Comparison of ENCODE assay signal across 8 cellular contexts in the genomic region with DNA sequence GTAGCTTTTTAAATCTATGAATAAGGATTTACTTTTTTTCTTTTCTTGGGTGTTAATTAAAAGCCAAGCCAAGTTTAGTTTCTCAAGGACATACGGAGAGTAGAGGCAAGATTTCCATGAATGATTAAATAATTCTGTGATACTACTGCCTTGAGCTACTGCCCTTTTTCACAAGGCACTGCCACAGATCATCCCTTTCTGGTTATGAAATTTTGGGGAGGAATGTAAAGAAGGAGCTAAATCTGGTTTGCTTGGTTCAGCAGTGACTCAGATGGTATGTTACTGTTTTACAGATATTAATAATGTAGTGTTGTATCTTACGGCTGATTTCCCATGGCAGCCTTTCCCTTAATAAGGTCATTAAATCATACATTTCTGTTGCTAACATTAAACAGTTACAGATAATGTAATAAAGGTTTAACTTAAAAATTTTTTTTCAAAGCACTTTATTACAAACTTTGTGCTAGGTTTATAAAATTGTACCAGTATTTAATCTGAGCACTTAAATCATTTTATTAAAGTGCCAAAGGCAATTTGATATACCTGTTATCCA. TPM values are rescaled to one million over a fixed set of nuclear protein-coding genes. Genes with fewer than 3 reads are reported as not detected.
A peak's percentile ranks its signal among the peaks of the same experiment; 100 is the strongest.
DNase-seq lines count a peak whose midpoint lies in the region; ATAC-seq, FAIRE-seq and TF ChIP-seq lines count a peak whose summit lies in the region.

No MANE protein-coding gene starts in this region.

- H3K79me2 ChIP-seq in DND-41 (ENCODE audit: insufficient read depth, low read length), result peaks cover 76% of the 10 kb centered on the region
- peaks cover 74% of the 10 kb centered on the region for H3K79me2 ChIP-seq in endothelial cell of umbilical vein (ENCODE audit: control insufficient read depth, insufficient read depth, low read length)
- peaks cover 56% of the 10 kb centered on the region for H3K79me2 ChIP-seq in parathyroid adenoma

- no peak for TF ChIP-seq POLR2A in Peyer's patch (IDR thresholded peaks at IDR 0.05)
- no peak for TF ChIP-seq POLR2A in endothelial cell of umbilical vein (IDR thresholded peaks at IDR 0.05; ENCODE audit: low read depth, low read length)

- H3K27me3 ChIP-seq in DND-41 (ENCODE audit: insufficient read depth, low read length, poor library complexity) (no peaks in the 10 kb centered on the region), Peyer's patch (no peaks in the 10 kb centered on the region), endothelial cell of umbilical vein (ENCODE audit: control insufficient read depth in 2 of 2, insufficient read depth in 2 of 2, low read length in 2 of 2) (no peaks in the 10 kb centered on the region), parathyroid adenoma (ENCODE audit: control insufficient read depth, insufficient read depth, low read length) (no peaks in the 10 kb centered on the region)

- no peak overlapping the region for H3K27ac ChIP-seq in DND-41 (ENCODE audit: low read length)
- H3K27ac ChIP-seq in Peyer's patch, result peak overlapping the region in 3 of 4 donors; percentile 94 to 99 (median 99)
- peak overlapping the region; percentile 13 for H3K27ac ChIP-seq in endothelial cell of umbilical vein (ENCODE audit: insufficient read depth, low read depth, low read length)
- H3K27ac ChIP-seq in parathyroid adenoma, result no peak overlapping the region

- dilution Hi-C loops in endothelial cell of umbilical vein (cut with MboI; ENCODE audit: extremely low pct_ligation_motif_present, low sequenced_read_pairs), result no loop called here

- H3K36me3 ChIP-seq in DND-41 (ENCODE audit: insufficient read depth, low read length) (peaks cover 20% of the 10 kb centered on the region; the same call in 1 of the 2 replicates), Peyer's patch (no peaks in the 10 kb centered on the region), endothelial cell of umbilical vein (ENCODE audit: control insufficient read depth in 2 of 2, extremely low read depth in 1 of 2, insufficient read depth in 2 of 2, low read length in 2 of 2) (peaks cover under 1 to 4% of the 10 kb centered on the region in 2 experiments), parathyroid adenoma (ENCODE audit: control insufficient read depth, insufficient read depth, low read length) (no peaks in the 10 kb centered on the region)

- CTCF ChIA-PET in endothelial cell of umbilical vein (lab: Charles Lee), result interaction anchor here (1.0 to 11.2 kb wide), 9 partner anchors 10 to 306 kb away, joined by 3 to 109 read pairs (median 5); no protein-coding TSS in a partner anchor

- no peak overlapping the region for H2AFZ ChIP-seq in DND-41 (ENCODE audit: low read depth, low read length)
- H2AFZ ChIP-seq in endothelial cell of umbilical vein (ENCODE audit: low read depth, low read length), result no peak overlapping the region
- H2AFZ ChIP-seq in parathyroid adenoma, result no peak overlapping the region

- H3K9me3 ChIP-seq in DND-41 (ENCODE audit: insufficient read depth, low read length, severe bottlenecking) (no peaks in the 10 kb centered on the region), Peyer's patch (no peaks in the 10 kb centered on the region), endothelial cell of umbilical vein (replicated peaks; ENCODE audit: control insufficient read depth, insufficient read depth, low read length) (no peaks in the 10 kb centered on the region), parathyroid adenoma (ENCODE audit: control insufficient read depth, low read length) (no peaks in the 10 kb centered on the region)

- FAIRE-seq in endothelial cell of umbilical vein (lab: Jason Lieb, UNC), result no peak

- H4K20me1 ChIP-seq in DND-41 (ENCODE audit: insufficient read depth, low read length) (peaks cover 44% of the 10 kb centered on the region), endothelial cell of umbilical vein (replicated peaks; ENCODE audit: control insufficient read depth, extremely low read depth, insufficient read depth, low read length) (peaks cover 12% of the 10 kb centered on the region)

- POLR2A ChIA-PET in endothelial cell of umbilical vein (lab: Charles Lee), result interaction anchor here (0.6 to 1.1 kb wide), 3 partner anchors 12 to 36 kb away, joined by 3 to 5 read pairs (median 3); no protein-coding TSS in a partner anchor

- ATAC-seq in DND-41 (ENCODE audit: insufficient read depth, low read depth) (no peak), GM19463 (IDR thresholded peaks at IDR 0.05; ENCODE audit: unreplicated experiment) (no peak), HG02642 (IDR thresholded peaks at IDR 0.05; ENCODE audit: poor library complexity, unreplicated experiment) (no peak)

- no TSS peak for BruUV-seq in endothelial cell of umbilical vein (replicated peaks; lab: Mats Ljungman, UMichigan)

- H3K4me3 ChIP-seq in DND-41 (ENCODE audit: low read depth in 1 of 2, low read length in 2 of 2) (peak overlapping the region; percentile 78 to 82; a peak in 3 of 4 replicates), Peyer's patch (peak overlapping the region in 3 of 4 donors; percentile 69 to 89 (median 87)), endothelial cell of umbilical vein (replicated peaks in 1 of 3; ENCODE audit: insufficient read depth in 1 of 3, low read depth in 1 of 3, low read length in 3 of 3) (peak overlapping the region; percentile 45 to 96 (median 86)), parathyroid adenoma (ENCODE audit: low read depth, low read length) (peak overlapping the region; percentile 93)

- no peak for TF ChIP-seq CTCF in DND-41 (IDR thresholded peaks at IDR 0.05; ENCODE audit: borderline replicate concordance, extremely low read depth, low read length, poor library complexity, severe bottlenecking)
- TF ChIP-seq CTCF in Peyer's patch (IDR thresholded peaks at IDR 0.05), result no peak
- no peak for TF ChIP-seq CTCF in endothelial cell of umbilical vein (IDR thresholded peaks at IDR 0.05; ENCODE audit: extremely low read depth in 1 of 2, insufficient read depth in 1 of 2, low read depth in 1 of 2, low read length in 2 of 2)
- no peak for TF ChIP-seq CTCF in parathyroid adenoma (IDR thresholded peaks at IDR 0.05)

- H3K9ac ChIP-seq in DND-41 (ENCODE audit: low read depth, low read length) (peak overlapping the region; percentile 95), endothelial cell of umbilical vein (replicated peaks; ENCODE audit: extremely low read depth, insufficient read depth, low read length) (peak overlapping the region; percentile 96), parathyroid adenoma (no peak overlapping the region)

- no peaks in the 10 kb centered on the region for H3K9me1 ChIP-seq in endothelial cell of umbilical vein (replicated peaks; ENCODE audit: control insufficient read depth, extremely low read depth, insufficient read depth, low read length)

- intact Hi-C loops in endothelial cell of umbilical vein (cut with micrococcal nuclease), result no loop called here

- H3K4me2 ChIP-seq in DND-41 (ENCODE audit: insufficient read depth, low read length), result peak overlapping the region; percentile 71
- peak overlapping the region; percentile 97 for H3K4me2 ChIP-seq in endothelial cell of umbilical vein (ENCODE audit: insufficient read depth, low read length)
- peak overlapping the region; percentile 45 for H3K4me2 ChIP-seq in parathyroid adenoma (ENCODE audit: low read length)

- H3K4me1 ChIP-seq in DND-41 (ENCODE audit: insufficient read depth, low read length), result peaks cover 47% of the 10 kb centered on the region
- peaks cover 0 to 50% (median 14%) of the 10 kb centered on the region in 4 donors for H3K4me1 ChIP-seq in Peyer's patch
- H3K4me1 ChIP-seq in endothelial cell of umbilical vein (ENCODE audit: control insufficient read depth, extremely low read depth, insufficient read depth, low read length), result peaks cover 22% of the 10 kb centered on the region
- H3K4me1 ChIP-seq in parathyroid adenoma, result peaks cover 9% of the 10 kb centered on the region

- DNase-seq in DND-41 (no peak), Peyer's patch (no peak), endothelial cell of umbilical vein (ENCODE audit: low read depth, low spot score) (peak; percentile 41), KG1 (lab: John Stamatoyannopoulos, UW) (no peak), NCI-H2081 treated with DMSO at 0.1 percent for 48 hours (lab: John Stamatoyannopoulos, UW) (no peak)

TF ChIP-seq in endothelial cell of umbilical vein, 7 proteins besides CTCF, POLR2A, EP300 and RAD21:
- no peak for TF ChIP-seq MAX (IDR thresholded peaks at IDR 0.05; ENCODE audit: insufficient read depth, insufficient read length)
- TF ChIP-seq JUN (IDR thresholded peaks at IDR 0.05; ENCODE audit: borderline replicate concordance, insufficient read depth, insufficient read length, low read depth), result no peak
- TF ChIP-seq MYC (IDR thresholded peaks at IDR 0.05; ENCODE audit: low read depth, low read length), result no peak
- no peak for TF ChIP-seq GATA2 (IDR thresholded peaks at IDR 0.05; ENCODE audit: insufficient read depth, insufficient read length, low read depth, low read length)
- no peak for TF ChIP-seq EZH2 (IDR thresholded peaks at IDR 0.05; ENCODE audit: borderline replicate concordance, low read depth, low read length, severe bottlenecking)
- no peak for TF ChIP-seq POLR2AphosphoS5 (IDR thresholded peaks at IDR 0.05; ENCODE audit: insufficient read depth, low read depth, low read length)
- TF ChIP-seq FOS (IDR thresholded peaks at IDR 0.05; ENCODE audit: borderline replicate concordance, insufficient read depth, low read length), result no peak

RNA-seq across cellular contexts. Expression of gene WSB1, which starts 2.6 kb away (rescaled TPM):
- 100 to 1,000 TPM in 2 of 4 donors, 10 to 100 TPM in 2; 61.5 to 208 (median 112) TPM for total RNA-seq in Peyer's patch
- 334 and 471 TPM in 2 replicates for total RNA-seq in endothelial cell of umbilical vein
- 736 and 750 TPM in 2 replicates for polyA plus RNA-seq in endothelial cell of umbilical vein
- polyA plus RNA-seq in endothelial cell of umbilical vein (2011; cell fraction: cytosol; rRNA removed), result 205 and 437 TPM in 2 replicates
- 2,468 and 4,773 TPM in 2 replicates for polyA plus RNA-seq in endothelial cell of umbilical vein (2011; cell fraction: nucleus; rRNA removed)
- 242 and 354 TPM in 2 replicates for polyA plus RNA-seq in endothelial cell of umbilical vein (2012)
- 520 and 546 TPM in 2 replicates for polyA minus RNA-seq in endothelial cell of umbilical vein
- polyA minus RNA-seq in endothelial cell of umbilical vein (2011; cell fraction: cytosol; rRNA and poly(A)+ RNA removed), result 12.8 TPM
- 507 and 650 TPM in 2 replicates for polyA minus RNA-seq in endothelial cell of umbilical vein (2011; cell fraction: nucleus; rRNA and poly(A)+ RNA removed)

Comparison
In these comparisons a context has a peak if more than half of its experiments do, and no peak if none do; other contexts are left out.
1. H3K27ac ChIP-seq: peak in Peyer's patch (3 of 4) and endothelial cell of umbilical vein (single experiment); none in DND-41 (single experiment) and parathyroid adenoma (single experiment).
2. H3K4me2 ChIP-seq: peak in every context shown above with its lines; median percentile 97 in endothelial cell of umbilical vein; 71 in DND-41; 45 in parathyroid adenoma.
3. Peak in every context shown above with its lines, with median percentiles within 50 percentile points of each other: H3K4me3 ChIP-seq.